In the genomic region with DNA sequence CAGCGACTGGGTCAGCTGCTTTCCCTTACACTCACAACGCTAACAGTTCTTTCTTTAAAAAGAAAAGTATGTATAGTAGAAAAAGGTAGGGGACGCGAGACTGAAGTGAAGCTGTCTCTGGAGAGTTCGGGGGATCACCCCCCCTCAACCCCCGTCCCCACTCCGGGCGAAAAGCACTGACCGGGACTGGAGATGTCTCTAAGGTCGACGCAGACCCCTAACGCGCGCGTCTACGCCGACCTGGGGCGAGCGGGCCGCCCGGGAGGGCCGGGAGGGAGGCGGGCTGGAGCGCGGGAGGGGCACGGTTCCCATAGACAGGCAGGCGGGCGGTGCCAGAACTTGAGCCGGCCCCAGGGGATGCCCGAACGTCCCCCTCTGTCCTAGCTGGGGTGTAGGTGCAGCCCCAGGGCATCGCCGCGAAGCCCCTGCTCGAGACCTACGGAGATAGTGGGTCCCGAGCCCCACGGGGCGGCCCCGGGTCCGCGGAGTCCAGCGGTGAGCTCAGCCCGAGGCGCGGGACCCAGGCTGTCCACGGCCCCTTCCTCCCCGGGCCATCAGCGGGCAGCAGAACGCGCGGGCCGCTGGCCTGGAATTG, we compare ENCODE assay signal across 8 cellular contexts.
DNase-seq lines count a peak whose midpoint lies in the region; ATAC-seq and TF ChIP-seq lines count a peak whose summit lies in the region.

No MANE protein-coding gene starts in this region.

- H3K4me3 Mint-ChIP-seq in T-helper 1 cell treated with Interleukin-12 subunit alpha and Interleukin-12 subunit beta and Interleukin-4 antibody, amounts not matched to agents 30 μg/mL and 1 μg/mL, for 36 hours = peak overlapping the region; percentile 86
- peak overlapping the region; percentile 39 for H3K4me3 Mint-ChIP-seq in MCF 10A (ENCODE audit: unreplicated experiment)

- H3K27me3 Mint-ChIP-seq in T-helper 1 cell treated with Interleukin-12 subunit alpha and Interleukin-12 subunit beta and Interleukin-4 antibody, amounts not matched to agents 30 μg/mL and 1 μg/mL, for 36 hours (ENCODE audit: low read depth) = no peaks in the 10 kb centered on the region
- peaks cover 17% of the 10 kb centered on the region for H3K27me3 Mint-ChIP-seq in MCF 10A (ENCODE audit: insufficient read depth, unreplicated experiment)

- peaks cover 16% of the 10 kb centered on the region for H3K36me3 Mint-ChIP-seq in T-helper 1 cell treated with Interleukin-12 subunit alpha and Interleukin-12 subunit beta and Interleukin-4 antibody, amounts not matched to agents 30 μg/mL and 1 μg/mL, for 36 hours (ENCODE audit: low read depth)
- H3K36me3 Mint-ChIP-seq in MCF 10A (ENCODE audit: insufficient read depth, unreplicated experiment) = no peaks in the 10 kb centered on the region

- H3K4me1 Mint-ChIP-seq in T-helper 1 cell treated with Interleukin-12 subunit alpha and Interleukin-12 subunit beta and Interleukin-4 antibody, amounts not matched to agents 30 μg/mL and 1 μg/mL, for 36 hours (ENCODE audit: low read depth) = peaks cover 63% of the 10 kb centered on the region
- peaks cover 6% of the 10 kb centered on the region for H3K4me1 Mint-ChIP-seq in MCF 10A (ENCODE audit: insufficient read depth, unreplicated experiment)

- no peaks in the 10 kb centered on the region for H3K9me3 Mint-ChIP-seq in T-helper 1 cell treated with Interleukin-12 subunit alpha and Interleukin-12 subunit beta and Interleukin-4 antibody, amounts not matched to agents 30 μg/mL and 1 μg/mL, for 36 hours
- H3K9me3 Mint-ChIP-seq in MCF 10A (ENCODE audit: unreplicated experiment) = no peaks in the 10 kb centered on the region

- no TSS peak for BruUV-seq in MCF 10A (replicated peaks; lab: Mats Ljungman, UMichigan)

- ATAC-seq in HG03045 (IDR thresholded peaks at IDR 0.05; ENCODE audit: unreplicated experiment) = peak; percentile 42

- DNase-seq in NOMO-1 treated with DMSO at 0.1 percent for 48 hours (lab: John Stamatoyannopoulos, UW; ENCODE audit: unreplicated experiment) = peak; percentile 18
- no peak for DNase-seq in NOMO-1 treated with dmso at 0.1 percent for 144 hours (lab: John Stamatoyannopoulos, UW; ENCODE audit: unreplicated experiment)
- DNase-seq in MCF 10A (ENCODE audit: unreplicated experiment) = no peak
- DNase-seq in kidney tubule cell (ENCODE audit: low spot score) = peak; percentile 31
- DNase-seq in stimulated activated CD4-positive, alpha-beta T cell treated with anti-CD3 and anti-CD28 coated beads, Interleukin-4, amount 100 ng/mL, for 4 hours = peak; percentile 13 to 48
- DNase-seq in putamen (ENCODE audit: low spot score) = no peak

- POLR2A ChIA-PET in MCF 10A (lab: Yijun Ruan, JAX) = interaction anchor here (0.6 kb wide), 2 partner anchors 321 to 721 kb away, joined by 3 read pairs; no protein-coding TSS in a partner anchor

- H3K27ac Mint-ChIP-seq in T-helper 1 cell treated with Interleukin-12 subunit alpha and Interleukin-12 subunit beta and Interleukin-4 antibody, amounts not matched to agents 30 μg/mL and 1 μg/mL, for 36 hours = peak overlapping the region; percentile 83
- H3K27ac Mint-ChIP-seq in MCF 10A (ENCODE audit: low read depth, unreplicated experiment) = no peak overlapping the region

- intact Hi-C loops in MCF 10A (cut with micrococcal nuclease) = no loop called here

- CTCF ChIA-PET in MCF 10A (lab: Yijun Ruan, JAX) = interaction anchor here (0.6 to 1.4 kb wide), 4 partner anchors 13 to 101 kb away, joined by 3 to 4 read pairs (median 3); no protein-coding TSS in a partner anchor

- TF ChIP-seq CTCF in MCF 10A (IDR thresholded peaks at IDR 0.05; ENCODE audit: unreplicated experiment) = no peak

Comparison
In these comparisons a context has a peak if more than half of its experiments do, and no peak if none do; other contexts are left out.
1. DNase-seq: peak in NOMO-1 treated with DMSO at 0.1 percent for 48 hours (single experiment), kidney tubule cell (single experiment) and stimulated activated CD4-positive, alpha-beta T cell treated with anti-CD3 and anti-CD28 coated beads, Interleukin-4, amount 100 ng/mL, for 4 hours (2 of 2); none in NOMO-1 treated with dmso at 0.1 percent for 144 hours (single experiment), MCF 10A (single experiment) and putamen (single experiment).